Comparison of ENCODE assay signal across 8 cellular contexts in the genomic region with DNA sequence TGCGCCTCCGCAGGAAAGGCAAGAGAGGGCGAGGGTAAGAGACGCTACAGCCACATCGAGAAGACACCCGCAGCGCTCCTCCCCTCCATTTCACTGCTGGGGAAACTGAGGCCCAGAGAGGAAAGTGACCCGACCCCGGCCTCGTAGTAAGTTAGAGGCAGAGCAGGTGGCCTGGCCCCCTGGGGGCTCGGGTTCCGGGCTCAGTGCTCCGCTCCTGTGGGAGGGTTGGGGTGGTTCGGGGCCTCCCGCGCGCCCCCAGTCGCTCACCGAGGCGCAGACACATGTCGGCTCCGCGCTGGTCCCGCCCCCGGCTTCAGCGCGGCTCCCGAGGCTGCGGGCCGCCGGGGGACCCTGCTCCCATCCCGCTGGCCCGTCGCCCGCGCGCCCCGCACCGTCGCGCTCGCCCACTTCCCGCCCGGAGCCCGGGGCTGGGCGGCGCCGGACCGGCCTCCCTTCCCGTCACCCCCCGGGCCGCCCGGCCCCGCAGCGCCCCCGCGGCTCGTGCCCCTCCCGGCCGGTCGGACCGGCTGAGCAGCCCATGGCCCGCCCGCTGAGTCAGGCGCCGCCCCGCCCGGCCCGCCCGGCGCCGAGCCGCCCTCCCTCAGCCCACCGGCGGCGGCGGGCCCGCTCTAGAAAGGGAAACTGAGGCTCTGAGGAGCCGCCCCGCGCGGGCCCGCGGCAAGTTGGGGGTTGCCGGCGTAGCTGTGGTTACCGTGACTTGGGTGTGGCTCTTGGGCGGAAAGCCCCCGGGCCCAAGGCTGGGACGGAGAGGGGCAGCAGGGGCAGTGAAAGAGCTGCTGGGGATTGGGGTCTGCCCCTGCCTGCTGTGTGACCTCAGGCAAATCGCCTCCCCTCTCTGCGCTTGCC. TPM values are rescaled to one million over a fixed set of nuclear protein-coding genes. Genes with fewer than 3 reads are reported as not detected.
DNase-seq lines count a peak whose midpoint lies in the region; ATAC-seq and TF ChIP-seq lines count a peak whose summit lies in the region.

A gene with protein sequence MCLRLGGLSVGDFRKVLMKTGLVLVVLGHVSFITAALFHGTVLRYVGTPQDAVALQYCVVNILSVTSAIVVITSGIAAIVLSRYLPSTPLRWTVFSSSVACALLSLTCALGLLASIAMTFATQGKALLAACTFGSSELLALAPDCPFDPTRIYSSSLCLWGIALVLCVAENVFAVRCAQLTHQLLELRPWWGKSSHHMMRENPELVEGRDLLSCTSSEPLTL (minus strand): TSS at position 434 of the 867 bp plus-strand sequence. CDS start 151 bp downstream, at position 283.

- H3K79me2 ChIP-seq in neural progenitor cell (ENCODE audit: low read depth): no peaks in the 10 kb centered on the region

- no peak for TF ChIP-seq CTCF in AG04449 (IDR thresholded peaks at IDR 0.05; ENCODE audit: insufficient read depth, low read length, missing control alignments)
- no peak for TF ChIP-seq CTCF in VCaP (conservative IDR thresholded peaks at IDR 0.05)
- no peak for TF ChIP-seq CTCF in foreskin keratinocyte (conservative IDR thresholded peaks at IDR 0.05)
- TF ChIP-seq CTCF in neural progenitor cell (IDR thresholded peaks at IDR 0.05): no peak

- no peaks in the 10 kb centered on the region for H3K9me3 ChIP-seq in neural progenitor cell (ENCODE audit: low read depth)

- H3K4me2 ChIP-seq in neural progenitor cell: peak within 1 kb of the TSS; percentile 88

- peaks cover 5% of the 10 kb centered on the region for H4K20me1 ChIP-seq in neural progenitor cell (ENCODE audit: low read depth)

- H3K4me3 ChIP-seq in AG04449 (ENCODE audit: low read depth, low read length) (peak within 1 kb of the TSS; percentile 63), neural progenitor cell (peak within 1 kb of the TSS; percentile 56)

- DNase-seq in AG04449 (ENCODE audit: low read depth, low spot score): no peak
- peak; percentile 5 for DNase-seq in GM19240 (ENCODE audit: insufficient read length, low spot score)
- no peak for DNase-seq in foreskin keratinocyte
- DNase-seq in neural progenitor cell (ENCODE audit: low spot score): peak; percentile 67
- DNase-seq in NOMO-1 treated with DMSO at 0.1 percent for 48 hours (lab: John Stamatoyannopoulos, UW; ENCODE audit: unreplicated experiment): no peak

- POLR2A ChIA-PET in AG04449 (lab: Yijun Ruan, JAX): no interaction called here

- no peaks in the 10 kb centered on the region for H3K36me3 Mint-ChIP-seq in neural progenitor cell

- H3K4me1 Mint-ChIP-seq in neural progenitor cell: peaks cover 5% of the 10 kb centered on the region

- peaks cover 15% of the 10 kb centered on the region for H3F3A ChIP-seq in neural progenitor cell (ENCODE audit: low read depth)

- H3K9ac ChIP-seq in neural progenitor cell: no peak within 1 kb of the TSS

- H3K4me3 Mint-ChIP-seq in neural progenitor cell: peak within 1 kb of the TSS; percentile 85

- H3K27me3 ChIP-seq in foreskin keratinocyte (no peaks in the 10 kb centered on the region), neural progenitor cell (peaks cover 57% of the 10 kb centered on the region)

- H3K27ac Mint-ChIP-seq in neural progenitor cell: no peak within 1 kb of the TSS

- no peaks in the 10 kb centered on the region for H3K36me3 ChIP-seq in neural progenitor cell

- peak; percentile 66 for ATAC-seq in foreskin keratinocyte
- no peak for ATAC-seq in HG02884 (IDR thresholded peaks at IDR 0.05; ENCODE audit: unreplicated experiment)
- ATAC-seq in GM21526 (IDR thresholded peaks at IDR 0.05; ENCODE audit: low FRiP score, unreplicated experiment): no peak

- peaks cover 2% of the 10 kb centered on the region for H3K9me3 Mint-ChIP-seq in neural progenitor cell

- peaks cover 45% of the 10 kb centered on the region for H3K27me3 Mint-ChIP-seq in neural progenitor cell (ENCODE audit: insufficient read depth, low read depth)

- H3K27ac ChIP-seq in VCaP (peak within 1 kb of the TSS; percentile 85; the same call in 1 of the 2 replicates), foreskin keratinocyte (peak within 1 kb of the TSS; percentile 74), neural progenitor cell (no peak within 1 kb of the TSS)

- CTCF ChIA-PET in AG04449 (lab: Yijun Ruan, JAX): interaction anchor here (0.9 to 1.3 kb wide), 4 partner anchors 9 to 29 kb away, joined by 3 to 4 read pairs (median 3); no protein-coding TSS in a partner anchor

- peak within 1 kb of the TSS; percentile 93 for H2AFZ ChIP-seq in neural progenitor cell (replicated peaks)

- H3K4me1 ChIP-seq in foreskin keratinocyte (peaks cover 16% of the 10 kb centered on the region), neural progenitor cell (peaks cover 6% of the 10 kb centered on the region)

RNA-seq across cellular contexts. Expression of the gene that starts here (rescaled TPM):
- 73.2 and 90.0 TPM in 2 replicates for total RNA-seq in foreskin keratinocyte
- polyA plus RNA-seq in foreskin keratinocyte: 113 and 128 TPM in 2 replicates
- 13.5 and 14.5 TPM in 2 replicates for total RNA-seq in neural progenitor cell (ENCODE audit: low replicate concordance)

Comparison
In these comparisons a context has a peak if more than half of its experiments do, and no peak if none do; other contexts are left out.
1. DNase-seq: peak in GM19240 (single experiment) and neural progenitor cell (single experiment); none in AG04449 (single experiment), foreskin keratinocyte (0 of 2) and NOMO-1 treated with DMSO at 0.1 percent for 48 hours (single experiment).